30 cellular contexts compared by ENCODE assay signal in genomic region chr10:98609265-98609664, GRCh38.
"Had no signal": no experiment of that assay in that cellular context is flagged by ENCODE, and none has a peak within 500 bp of the region (broad histone marks: within the 10 kb centered on the region; RNA-seq: fewer than 3 reads in every experiment).

No MANE protein-coding gene starts in this region.

- DNase-seq: activated CD4-positive, alpha-beta T cell treated with anti-CD3 and anti-CD28 coated beads for 1 hour; activated CD4-positive, alpha-beta T cell treated with anti-CD3 and anti-CD28 coated beads for 4 hours; activated CD4-positive, alpha-beta T cell treated with anti-CD3 and anti-CD28 coated beads, Interleukin-2, amount 50 U/mL, for 1 hour; activated CD4-positive, alpha-beta T cell treated with anti-CD3 and anti-CD28 coated beads, Interleukin-2, amount 50 U/mL, for 48 hours; activated CD8-positive, alpha-beta memory T cell treated with anti-CD3 and anti-CD28 coated beads for 24 hours; activated CD8-positive, alpha-beta T cell treated with anti-CD3 and anti-CD28 coated beads for 36 hours; activated effector memory CD4-positive, alpha-beta T cell treated with Interleukin-2 at 50 U/mL for 16 hours; activated gamma-delta T cell treated with Interleukin-2 at 50 U/mL for 16 hours; activated naive CD4-positive, alpha-beta T cell treated with anti-CD3 and anti-CD28 coated beads, Interleukin-2, amount 50 U/mL, for 16 hours; activated naive CD4-positive, alpha-beta T cell treated with Interleukin-2 at 50 U/mL for 16 hours; activated T-cell treated with anti-CD3 and anti-CD28 coated beads, Interleukin-2, amount 50 U/mL, for 4 hours; amniotic stem cell; anterior cingulate cortex; brain microvascular endothelial cell; cortex of kidney; effector CD8-positive, alpha-beta T cell; esophagus squamous epithelium; foreskin melanocyte; heart right ventricle; T-helper 2 cell had no signal

- H3K4me1 Mint-ChIP-seq: activated T-helper 17 cell treated with anti-CD3 and anti-CD28 coated beads, Interleukin-2, amount 50 U/mL, for 72 hours; central memory CD8-positive, alpha-beta T cell had no signal

- H3K9me3 ChIP-seq: esophagus squamous epithelium, gastroesophageal sphincter, heart right ventricle had no signal

- H3K36me3 ChIP-seq: brain microvascular endothelial cell, esophagus squamous epithelium, heart right ventricle had no signal

- H3K27ac ChIP-seq: brain microvascular endothelial cell, epithelial cell of prostate, esophagus squamous epithelium, gastroesophageal sphincter, heart right ventricle had no signal

- H3K9me3 Mint-ChIP-seq: activated CD8-positive, alpha-beta T cell treated with anti-CD3 and anti-CD28 coated beads for 36 hours; activated T-cell treated with anti-CD3 and anti-CD28 coated beads, Interleukin-2, amount 50 U/mL, for 4 hours; activated T-helper 17 cell treated with anti-CD3 and anti-CD28 coated beads, Interleukin-2, amount 50 U/mL, for 72 hours; central memory CD8-positive, alpha-beta T cell had no signal

- H3K4me3 ChIP-seq: esophagus squamous epithelium, gastroesophageal sphincter, heart right ventricle had no signal

- ATAC-seq: activated CD8-positive, alpha-beta T cell treated with anti-CD3 and anti-CD28 coated beads for 36 hours; activated T-cell treated with anti-CD3 and anti-CD28 coated beads, Interleukin-2, amount 50 U/mL, for 4 hours; activated T-helper 17 cell treated with anti-CD3 and anti-CD28 coated beads, Interleukin-2, amount 50 U/mL, for 72 hours; gastroesophageal sphincter; heart right ventricle had no signal

- H3K36me3 Mint-ChIP-seq: activated naive CD8-positive, alpha-beta T cell; WTC11 had no signal

- H3K4me3 Mint-ChIP-seq: activated CD8-positive, alpha-beta T cell treated with anti-CD3 and anti-CD28 coated beads for 36 hours; activated naive CD8-positive, alpha-beta T cell; activated T-cell treated with anti-CD3 and anti-CD28 coated beads, Interleukin-2, amount 50 U/mL, for 4 hours; activated T-helper 17 cell treated with anti-CD3 and anti-CD28 coated beads, Interleukin-2, amount 50 U/mL, for 72 hours; central memory CD8-positive, alpha-beta T cell; WTC11 had no signal

- FAIRE-seq: bronchial epithelial cell, colon, endometrium, endothelial cell of umbilical vein had no signal

- H3K27me3 ChIP-seq: brain microvascular endothelial cell, gastroesophageal sphincter had no signal

- H3K4me1 ChIP-seq: esophagus squamous epithelium had no signal

- H3K27ac Mint-ChIP-seq: activated CD8-positive, alpha-beta T cell treated with anti-CD3 and anti-CD28 coated beads for 36 hours; activated naive CD8-positive, alpha-beta T cell; activated T-helper 17 cell treated with anti-CD3 and anti-CD28 coated beads, Interleukin-2, amount 50 U/mL, for 72 hours; WTC11 had no signal
